In genomic region chrX:15293471-15293870, GRCh38 we compare ENCODE assay signal across 31 cellular contexts. TPM values are rescaled to one million over a fixed set of nuclear protein-coding genes. Genes with fewer than 3 reads are reported as not detected.
"Had no signal": no experiment of that assay in that cellular context is flagged by ENCODE, and none has a peak within 500 bp of the region (broad histone marks: within the 10 kb centered on the region; RNA-seq: fewer than 3 reads in every experiment).

No MANE protein-coding gene starts in this region.

- H3K27me3 Mint-ChIP-seq: activated B cell treated with CpG ODN at 0.5 μM for 24 hours; activated CD4-positive, alpha-beta T cell treated with anti-CD3 and anti-CD28 coated beads for 36 hours; activated naive CD8-positive, alpha-beta T cell treated with anti-CD3 and anti-CD28 coated beads, Interleukin-2, amount 10 ng/mL, durations not matched to agents 7 days and 5 days; naive thymus-derived CD8-positive, alpha-beta T cell; progenitor cell of endocrine pancreas had no signal

- H3K36me3 Mint-ChIP-seq: activated naive CD8-positive, alpha-beta T cell treated with anti-CD3 and anti-CD28 coated beads, Interleukin-2, amount 10 ng/mL, durations not matched to agents 7 days and 5 days; naive thymus-derived CD8-positive, alpha-beta T cell; neural progenitor cell; stimulated activated naive B cell treated with anti-CD40 and anti-IgM and Interleukin-4, amounts not matched to agents 10 μg/mL and 1 μg/mL and 100 μg/mL, for 72 hours had no signal

- H3K27ac Mint-ChIP-seq: activated B cell treated with CpG ODN at 0.5 μM for 24 hours; activated CD4-positive, alpha-beta T cell treated with anti-CD3 and anti-CD28 coated beads for 36 hours; activated naive CD4-positive, alpha-beta T cell treated with anti-CD3 and anti-CD28 coated beads for 36 hours; activated naive CD8-positive, alpha-beta T cell treated with anti-CD3 and anti-CD28 coated beads, Interleukin-2, amount 10 ng/mL, durations not matched to agents 7 days and 5 days; endodermal cell; naive thymus-derived CD8-positive, alpha-beta T cell; neural progenitor cell; progenitor cell of endocrine pancreas; stimulated activated naive B cell treated with anti-CD40 and anti-IgM and Interleukin-4, amounts not matched to agents 10 μg/mL and 1 μg/mL and 100 μg/mL, for 72 hours had no signal

- DNase-seq: activated B cell treated with CpG ODN at 0.5 μM for 24 hours; activated CD4-positive, alpha-beta T cell treated with anti-CD3 and anti-CD28 coated beads for 36 hours; activated CD4-positive, alpha-beta T cell treated with anti-CD3 and anti-CD28 coated beads, Interleukin-2, amount 50 U/mL, for 48 hours; activated CD8-positive, alpha-beta memory T cell treated with anti-CD3 and anti-CD28 coated beads, Interleukin-2, amount 50 U/mL, for 48 hours; activated naive CD4-positive, alpha-beta T cell treated with anti-CD3 and anti-CD28 coated beads for 36 hours; activated naive CD8-positive, alpha-beta T cell treated with anti-CD3 and anti-CD28 coated beads, Interleukin-2, amount 10 ng/mL, durations not matched to agents 7 days and 5 days; activated T-cell treated with anti-CD3 and anti-CD28 coated beads, Interleukin-2, amount 50 U/mL, for 48 hours; amygdala; cortex of kidney; endodermal cell; left colon; mesenchymal stem cell; mucosa of descending colon; naive thymus-derived CD8-positive, alpha-beta T cell; retina; sigmoid colon; stimulated activated CD4-positive, alpha-beta T cell treated with anti-CD3 and anti-CD28 coated beads, Interleukin-2, amount 100 ng/mL, for 48 hours; stimulated activated CD8-positive, alpha-beta memory T cell treated with anti-CD3 and anti-CD28 coated beads, Interleukin-4, amount 100 ng/mL, for 48 hours; stimulated activated naive B cell treated with anti-CD40 and anti-IgM and Interleukin-4, amounts not matched to agents 10 μg/mL and 1 μg/mL and 100 μg/mL, for 72 hours; transverse colon had no signal

- H3K9me3 Mint-ChIP-seq: activated B cell treated with CpG ODN at 0.5 μM for 24 hours; activated naive CD4-positive, alpha-beta T cell treated with anti-CD3 and anti-CD28 coated beads for 36 hours; activated naive CD8-positive, alpha-beta T cell treated with anti-CD3 and anti-CD28 coated beads, Interleukin-2, amount 10 ng/mL, durations not matched to agents 7 days and 5 days; naive thymus-derived CD8-positive, alpha-beta T cell; neural progenitor cell; stimulated activated naive B cell treated with anti-CD40 and anti-IgM and Interleukin-4, amounts not matched to agents 10 μg/mL and 1 μg/mL and 100 μg/mL, for 72 hours had no signal

- H3K9me3 ChIP-seq: mucosa of descending colon, sigmoid colon, transverse colon had no signal

- ATAC-seq: activated CD4-positive, alpha-beta T cell treated with anti-CD3 and anti-CD28 coated beads for 36 hours; foreskin keratinocyte; left colon; mucosa of descending colon; naive thymus-derived CD8-positive, alpha-beta T cell; stimulated activated naive B cell treated with anti-CD40 and anti-IgM and Interleukin-4, amounts not matched to agents 10 μg/mL and 1 μg/mL and 100 μg/mL, for 72 hours had no signal

- H3K27ac ChIP-seq: foreskin keratinocyte, neural progenitor cell, sigmoid colon, transverse colon had no signal

- H3K4me3 Mint-ChIP-seq: activated B cell treated with CpG ODN at 0.5 μM for 24 hours; activated CD4-positive, alpha-beta T cell treated with anti-CD3 and anti-CD28 coated beads for 36 hours; activated naive CD4-positive, alpha-beta T cell treated with anti-CD3 and anti-CD28 coated beads for 36 hours; activated naive CD8-positive, alpha-beta T cell treated with anti-CD3 and anti-CD28 coated beads, Interleukin-2, amount 10 ng/mL, durations not matched to agents 7 days and 5 days; endodermal cell; naive thymus-derived CD8-positive, alpha-beta T cell; neural progenitor cell; stimulated activated naive B cell treated with anti-CD40 and anti-IgM and Interleukin-4, amounts not matched to agents 10 μg/mL and 1 μg/mL and 100 μg/mL, for 72 hours had no signal

- H3K4me1 ChIP-seq: foreskin keratinocyte, neural progenitor cell, sigmoid colon, transverse colon had no signal

- H3K27me3 ChIP-seq: foreskin keratinocyte, neural progenitor cell, sigmoid colon, transverse colon had no signal

- H3K36me3 ChIP-seq: neural progenitor cell, sigmoid colon, transverse colon had no signal

- H3K4me1 Mint-ChIP-seq: activated B cell treated with CpG ODN at 0.5 μM for 24 hours; activated CD4-positive, alpha-beta T cell treated with anti-CD3 and anti-CD28 coated beads for 36 hours; endodermal cell; naive thymus-derived CD8-positive, alpha-beta T cell; neural progenitor cell; stimulated activated naive B cell treated with anti-CD40 and anti-IgM and Interleukin-4, amounts not matched to agents 10 μg/mL and 1 μg/mL and 100 μg/mL, for 72 hours had no signal

- H3K4me3 ChIP-seq: mucosa of descending colon, neural progenitor cell, sigmoid colon, transverse colon had no signal

RNA-seq across cellular contexts. Expression of gene ASB11, which starts 22.0 kb away (rescaled TPM):
- total RNA-seq: activated B cell treated with CpG ODN at 0.5 μM for 24 hours; activated CD4-positive, alpha-beta T cell treated with anti-CD3 and anti-CD28 coated beads for 36 hours; activated CD8-positive, alpha-beta memory T cell treated with anti-CD3 and anti-CD28 coated beads for 36 hours; activated naive CD4-positive, alpha-beta T cell treated with anti-CD3 and anti-CD28 coated beads for 36 hours; activated naive CD8-positive, alpha-beta T cell treated with anti-CD3 and anti-CD28 coated beads, Interleukin-2, amount 10 ng/mL, durations not matched to agents 7 days and 5 days; cerebellum; endodermal cell; epithelial cell of proximal tubule; fibroblast of lung; foreskin keratinocyte; glomerular endothelial cell; naive thymus-derived CD8-positive, alpha-beta T cell; osteocyte; progenitor cell of endocrine pancreas; sigmoid colon; T-helper 2 cell treated with Interferon-gamma antibody and Interleukin-4, amounts not matched to agents 100 ng/mL and 5 ng/mL, for 36 hours had no signal
- polyA plus RNA-seq: fibroblast of lung; foreskin keratinocyte; keratinocyte; naive thymus-derived CD8-positive, alpha-beta T cell had no signal

RNA-seq across cellular contexts. Expression of gene ASB9, which starts 23.6 kb away (rescaled TPM):
- total RNA-seq: activated B cell treated with CpG ODN at 0.5 μM for 24 hours, osteocyte had no signal
- polyA plus RNA-seq: fibroblast of lung had no signal
